ENCODE assay signal across 8 cellular contexts in the genomic region with DNA sequence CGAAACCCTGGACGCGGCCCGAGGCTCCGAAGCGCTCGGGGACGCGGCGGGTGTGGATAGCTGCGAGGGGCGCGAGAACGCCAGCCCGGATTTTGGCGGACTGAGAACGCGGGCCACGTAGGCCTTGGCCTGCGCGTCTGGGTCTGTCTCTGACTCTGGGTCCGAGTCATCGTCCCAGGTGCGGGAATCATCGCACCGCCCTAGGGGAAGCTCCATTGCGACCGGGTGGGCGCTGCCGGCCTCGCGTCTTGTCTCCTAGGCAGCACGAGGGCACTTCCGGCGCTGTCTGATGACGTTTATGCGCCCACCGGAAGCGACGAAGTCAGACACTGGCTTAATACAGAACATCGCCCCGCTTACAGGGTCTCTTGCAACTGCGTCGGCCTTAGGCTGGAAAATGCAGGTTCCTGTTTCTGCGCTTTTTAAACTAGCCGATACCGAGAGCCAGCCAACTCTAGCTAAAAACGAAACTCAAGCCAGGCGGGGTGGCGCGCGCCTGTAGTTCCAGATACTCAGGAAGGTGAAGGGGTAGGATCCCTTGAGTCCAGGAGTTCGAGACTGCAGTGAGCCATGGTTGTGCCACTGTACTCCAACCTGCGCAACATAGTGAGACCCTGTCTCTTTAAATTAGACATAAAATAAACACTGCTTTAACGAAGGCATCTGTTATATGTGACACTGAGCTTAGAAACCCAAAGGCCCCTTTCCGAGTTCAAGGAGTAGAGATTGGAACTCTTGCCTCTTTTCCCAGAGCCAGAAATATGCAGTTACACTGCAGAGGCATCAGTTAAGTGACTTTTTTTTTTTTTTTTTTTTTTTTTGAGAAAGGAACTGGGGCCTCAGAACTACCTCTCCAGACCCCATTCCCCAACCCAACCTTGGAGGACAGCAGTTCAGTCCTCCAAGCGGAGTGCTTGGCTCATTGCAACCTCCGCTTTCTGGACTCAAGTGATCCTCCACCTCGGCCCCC. TPM values are rescaled to one million over a fixed set of nuclear protein-coding genes. Genes with fewer than 3 reads are reported as not detected.
A peak's percentile ranks its signal among the peaks of the same experiment; 100 is the strongest.
DNase-seq lines count a peak whose midpoint lies in the region; ATAC-seq and TF ChIP-seq lines count a peak whose summit lies in the region.

FBXW9 (minus strand) TSS at position 266 of the 970 bp plus-strand sequence; CDS start at position 216, 50 bp downstream.

- TF ChIP-seq CTCF in AG10803 (conservative IDR thresholded peaks at IDR 0.05; ENCODE audit: low read length) (no peak), coronary artery (IDR thresholded peaks at IDR 0.05) (no peak)

- ATAC-seq in HG03469 (IDR thresholded peaks at IDR 0.05; ENCODE audit: unreplicated experiment) = peak; percentile 30

- H3K4me3 ChIP-seq in AG10803 (ENCODE audit: low read length) (peak within 1 kb of the TSS; percentile 95), coronary artery (peak within 1 kb of the TSS; percentile 73)

- POLR2A ChIA-PET in activated CD4-positive, alpha-beta T cell treated with anti-CD3 and anti-CD28 coated beads, Interleukin-2, amount 10 ng/mL, durations not matched to agents 7 days and 5 days (lab: Charles Lee) = no interaction called here

- H3K27ac Mint-ChIP-seq in activated CD4-positive, alpha-beta T cell treated with anti-CD3 and anti-CD28 coated beads, Interleukin-2, amount 10 ng/mL, durations not matched to agents 7 days and 5 days = peak within 1 kb of the TSS; percentile 97

- DNase-seq in AG10803 (ENCODE audit: low read depth) (peak; percentile 95), NCI-H526 treated with DMSO at 0.1 percent for 48 hours (lab: John Stamatoyannopoulos, UW) (peak; percentile 41), coronary artery (ENCODE audit: low spot score) (peak; percentile 96), left kidney (ENCODE audit: low read depth, low spot score) (peak; percentile 98)
- DNase-seq in activated CD4-positive, alpha-beta T cell treated with anti-CD3 and anti-CD28 coated beads, Interleukin-2, amount 10 ng/mL, durations not matched to agents 7 days and 5 days = peak; percentile 97
- peak; percentile 97 for DNase-seq in stimulated activated CD4-positive, alpha-beta T cell treated with anti-CD3 and anti-CD28 coated beads, Interleukin-1b, Interleukin-23, amount 100 ng/mL, for 4 hours (ENCODE audit: low read depth in 2 of 2)

- no peaks in the 10 kb centered on the region for H3K27me3 Mint-ChIP-seq in activated CD4-positive, alpha-beta T cell treated with anti-CD3 and anti-CD28 coated beads, Interleukin-2, amount 10 ng/mL, durations not matched to agents 7 days and 5 days

- CTCF ChIA-PET in activated CD4-positive, alpha-beta T cell treated with anti-CD3 and anti-CD28 coated beads, Interleukin-2, amount 10 ng/mL, durations not matched to agents 7 days and 5 days (lab: Charles Lee) = interaction anchor here (1.2 to 2.4 kb wide), 6 partner anchors 9 to 151 kb away, joined by 3 to 7 read pairs (median 4); no protein-coding TSS in a partner anchor

- H3K4me1 Mint-ChIP-seq in activated CD4-positive, alpha-beta T cell treated with anti-CD3 and anti-CD28 coated beads, Interleukin-2, amount 10 ng/mL, durations not matched to agents 7 days and 5 days = peaks cover 24% of the 10 kb centered on the region

- peaks cover 13% of the 10 kb centered on the region for H3K36me3 Mint-ChIP-seq in activated CD4-positive, alpha-beta T cell treated with anti-CD3 and anti-CD28 coated beads, Interleukin-2, amount 10 ng/mL, durations not matched to agents 7 days and 5 days (ENCODE audit: low read depth)

- H3K4me3 Mint-ChIP-seq in activated CD4-positive, alpha-beta T cell treated with anti-CD3 and anti-CD28 coated beads, Interleukin-2, amount 10 ng/mL, durations not matched to agents 7 days and 5 days = peak within 1 kb of the TSS; percentile 92

- peak within 1 kb of the TSS in 1 of 2 donors; percentile 86 for H3K27ac ChIP-seq in coronary artery

- no peaks in the 10 kb centered on the region for H3K9me3 Mint-ChIP-seq in activated CD4-positive, alpha-beta T cell treated with anti-CD3 and anti-CD28 coated beads, Interleukin-2, amount 10 ng/mL, durations not matched to agents 7 days and 5 days

- peak; percentile 85 for TF ChIP-seq POLR2A in GM19099 (IDR thresholded peaks at IDR 0.05; ENCODE audit: extremely low read depth, insufficient read length, low read depth)

RNA-seq across cellular contexts. Expression of gene FBXW9, which starts in this region (rescaled TPM):
- total RNA-seq in activated CD4-positive, alpha-beta T cell treated with anti-CD3 and anti-CD28 coated beads, Interleukin-2, amount 10 ng/mL, durations not matched to agents 7 days and 5 days = 1 to 10 TPM; 5.3 to 5.9 TPM

Comparison
In these comparisons a context has a peak if more than half of its experiments do, and no peak if none do; other contexts are left out.
1. DNase-seq: peak in every context shown above with its lines; median percentile 98 in left kidney; 97 in activated CD4-positive, alpha-beta T cell treated with anti-CD3 and anti-CD28 coated beads, Interleukin-2, amount 10 ng/mL, durations not matched to agents 7 days and 5 days; 97 in stimulated activated CD4-positive, alpha-beta T cell treated with anti-CD3 and anti-CD28 coated beads, Interleukin-1b, Interleukin-23, amount 100 ng/mL, for 4 hours; 96 in coronary artery; 95 in AG10803; 41 in NCI-H526 treated with DMSO at 0.1 percent for 48 hours.